8 cellular contexts compared by ENCODE assay signal in the genomic region with DNA sequence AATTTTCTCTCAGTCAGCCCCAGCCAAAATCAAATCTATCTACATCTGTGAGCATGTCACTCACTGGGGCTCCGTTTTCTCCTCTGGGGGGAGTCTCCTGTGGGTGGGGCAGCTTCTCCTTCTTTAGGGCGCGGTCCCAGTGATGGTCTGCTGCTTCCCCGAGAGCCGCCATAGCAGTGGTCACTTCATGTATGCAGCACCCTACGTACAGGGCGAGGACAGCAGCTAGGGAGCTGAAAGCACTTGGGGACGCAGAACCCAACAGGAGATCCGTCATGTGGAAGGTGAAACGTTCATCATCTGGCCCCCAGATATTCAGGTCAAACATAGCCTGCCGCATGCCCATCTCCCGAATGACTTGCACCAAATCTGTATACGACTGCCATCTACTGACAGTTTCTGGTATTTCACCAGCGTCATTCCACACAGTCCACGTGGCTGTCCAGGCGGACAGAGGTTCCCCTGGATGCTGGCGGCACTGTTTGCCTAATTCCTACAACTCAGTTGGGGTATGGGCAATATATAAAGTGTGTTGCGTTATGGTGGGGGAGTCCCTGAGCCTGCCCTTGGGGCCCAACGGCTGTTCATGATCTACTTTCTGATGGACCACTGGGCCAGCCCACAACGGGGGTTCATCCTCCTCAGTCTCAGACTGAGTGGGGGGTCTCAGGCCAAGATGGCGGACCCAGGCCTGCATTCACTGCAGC.
A peak's percentile ranks its signal among the peaks of the same experiment; 100 is the strongest.
DNase-seq lines count a peak whose midpoint lies in the region; ATAC-seq and TF ChIP-seq lines count a peak whose summit lies in the region.

No MANE protein-coding gene starts in this region.

- 83 to 84% methylated on average over 16 to 21 of the region's 21 CpGs for WGBS in upper lobe of left lung, 2 donors

- intact Hi-C loops in Calu3 (cut with micrococcal nuclease; ENCODE audit: unreplicated experiment) = loop anchor here (10.0 kb wide), 3 partner anchors 409 to 799 kb away; a partner anchor contains a TSS
- intact Hi-C loops in HCT116 (cut with micrococcal nuclease) = no loop called here
- intact Hi-C loops in cardiac septum (cut with DNase I) = no loop called here
- intact Hi-C loops in activated naive CD4-positive, alpha-beta T cell treated with anti-CD3 and anti-CD28 coated beads for 36 hours (cut with micrococcal nuclease) = no loop called here

- no peak overlapping the region for H3K4me3 Mint-ChIP-seq in Calu3 (ENCODE audit: low read depth, unreplicated experiment)
- no peak overlapping the region for H3K4me3 Mint-ChIP-seq in activated naive CD4-positive, alpha-beta T cell treated with anti-CD3 and anti-CD28 coated beads for 36 hours

- TF ChIP-seq CTCF in Calu3 (IDR thresholded peaks at IDR 0.05; ENCODE audit: unreplicated experiment) (peak; percentile 50), HCT116 (IDR thresholded peaks at IDR 0.05 in 2 of 3, conservative IDR thresholded peaks at IDR 0.05 in 1 of 3; ENCODE audit: borderline replicate concordance in 1 of 3, insufficient read depth in 1 of 3, low read depth in 2 of 3, low read length in 2 of 3) (peak in 2 of 3 experiments; percentile 50 to 62; a peak in 4 of 6 replicates), RWPE1 (conservative IDR thresholded peaks at IDR 0.05; ENCODE audit: low read depth) (peak; percentile 33; the same call in 1 of the 2 replicates), upper lobe of left lung (IDR thresholded peaks at IDR 0.05) (peak in 5 of 6 experiments; percentile 23 to 63 (median 36))

- no peaks in the 10 kb centered on the region for H4K20me1 ChIP-seq in HCT116 (ENCODE audit: insufficient read depth)

- TF ChIP-seq POLR2A in HCT116 (IDR thresholded peaks at IDR 0.05; ENCODE audit: borderline replicate concordance, extremely low read depth, insufficient read depth, insufficient read length) (no peak), upper lobe of left lung (IDR thresholded peaks at IDR 0.05) (no peak)

- H3K27ac Mint-ChIP-seq in Calu3 (ENCODE audit: unreplicated experiment) = no peak overlapping the region
- no peak overlapping the region for H3K27ac Mint-ChIP-seq in activated naive CD4-positive, alpha-beta T cell treated with anti-CD3 and anti-CD28 coated beads for 36 hours

- H3K79me2 ChIP-seq in HCT116 (ENCODE audit: insufficient read depth, low read length) = no peaks in the 10 kb centered on the region

- BruUV-seq in Calu3 (replicated peaks; lab: Mats Ljungman, UMichigan) = no TSS peak
- no TSS peak for BruUV-seq in HCT116 (replicated peaks; lab: Mats Ljungman, UMichigan)

- H3K4me3 ChIP-seq in HCT116 (replicated peaks in 1 of 2; ENCODE audit: low read depth in 1 of 2, low read length in 2 of 2) (no peak overlapping the region), upper lobe of left lung (no peak overlapping the region)

- H3K4me2 ChIP-seq in HCT116 (ENCODE audit: low read length) = no peak overlapping the region

- H2AFZ ChIP-seq in HCT116 (ENCODE audit: low read depth, low read length, poor library complexity, severe bottlenecking) = no peak overlapping the region

- peak; percentile 57 for DNase-seq in Calu3
- peak; percentile 35 for DNase-seq in HCT116 (ENCODE audit: low read depth, low spot score)
- no peak for DNase-seq in RWPE1 (ENCODE audit: low spot score)
- peak; percentile 68 for DNase-seq in cardiac septum (ENCODE audit: low spot score)
- DNase-seq in upper lobe of left lung = no peak
- DNase-seq in RKO (ENCODE audit: low spot score) = no peak
- no peak for DNase-seq in NCI-H2107 (lab: John Stamatoyannopoulos, UW)
- DNase-seq in activated naive CD4-positive, alpha-beta T cell treated with anti-CD3 and anti-CD28 coated beads for 36 hours = no peak

- no peaks in the 10 kb centered on the region for H3K27me3 Mint-ChIP-seq in Calu3 (ENCODE audit: unreplicated experiment)
- no peaks in the 10 kb centered on the region for H3K27me3 Mint-ChIP-seq in activated naive CD4-positive, alpha-beta T cell treated with anti-CD3 and anti-CD28 coated beads for 36 hours (ENCODE audit: low read depth)

- no peak overlapping the region for H3K9ac ChIP-seq in HCT116 (ENCODE audit: low read length)

- no peak for TF ChIP-seq EP300 in upper lobe of left lung (IDR thresholded peaks at IDR 0.05)

- peaks cover 3 to 5% of the 10 kb centered on the region in 2 experiments; a peak in 1 of 4 replicates for H3K9me3 ChIP-seq in HCT116 (ENCODE audit: control insufficient read depth in 1 of 2, insufficient read depth in 1 of 2, low read depth in 1 of 2, low read length in 2 of 2)
- H3K9me3 ChIP-seq in upper lobe of left lung = peaks cover 0 to 4% (median 0%) of the 10 kb centered on the region in 4 donors

- peaks cover 27% of the 10 kb centered on the region for H3K4me1 Mint-ChIP-seq in Calu3 (ENCODE audit: low read depth, unreplicated experiment)
- H3K4me1 Mint-ChIP-seq in activated naive CD4-positive, alpha-beta T cell treated with anti-CD3 and anti-CD28 coated beads for 36 hours (ENCODE audit: low read depth) = no peaks in the 10 kb centered on the region

- H3K9me3 Mint-ChIP-seq in Calu3 (ENCODE audit: low read depth, unreplicated experiment) = no peaks in the 10 kb centered on the region
- peaks cover 7% of the 10 kb centered on the region for H3K9me3 Mint-ChIP-seq in activated naive CD4-positive, alpha-beta T cell treated with anti-CD3 and anti-CD28 coated beads for 36 hours

- peaks cover 0 to 4% of the 10 kb centered on the region in 2 experiments; a peak in 1 of 4 replicates for H3K4me1 ChIP-seq in HCT116 (ENCODE audit: control insufficient read depth in 1 of 2, insufficient read depth in 2 of 2, low read length in 2 of 2)
- H3K4me1 ChIP-seq in upper lobe of left lung = no peaks in the 10 kb centered on the region

- H3K9me2 ChIP-seq in HCT116 (ENCODE audit: insufficient read depth) = no peaks in the 10 kb centered on the region

- ATAC-seq in HCT116 = peak; percentile 86
- ATAC-seq in upper lobe of left lung (ENCODE audit: low FRiP score in 2 of 2) = peak; percentile 43 to 60

- H3K36me3 ChIP-seq in HCT116 (ENCODE audit: control insufficient read depth in 1 of 2, insufficient read depth in 2 of 2, low read length in 2 of 2) (no peaks in the 10 kb centered on the region), upper lobe of left lung (no peaks in the 10 kb centered on the region)

- RAD21 ChIA-PET in HCT116 (lab: Charles Lee; ENCODE audit: low non-redundant PET in 1 of 2, low total read pairs in 2 of 2, uncharacterized antibody in 2 of 2, unreplicated experiment in 2 of 2) = no interaction called here

- POLR2A ChIA-PET in HCT116 (lab: Charles Lee) = no interaction called here
- POLR2A ChIA-PET in RWPE1 (lab: Yijun Ruan, JAX; ENCODE audit: low non-redundant PET) = no interaction called here

- peaks cover 19% of the 10 kb centered on the region for H3K36me3 Mint-ChIP-seq in Calu3 (ENCODE audit: insufficient read depth, unreplicated experiment)
- H3K36me3 Mint-ChIP-seq in activated naive CD4-positive, alpha-beta T cell treated with anti-CD3 and anti-CD28 coated beads for 36 hours (ENCODE audit: low read depth) = no peaks in the 10 kb centered on the region

- CTCF ChIA-PET in Calu3 (lab: Charles Lee) = interaction anchor here (1.4 kb wide), 1 partner anchor 421 kb away, joined by 4 read pairs; no protein-coding TSS in a partner anchor
- CTCF ChIA-PET in HCT116 (lab: Charles Lee) = no interaction called here
- CTCF ChIA-PET in RWPE1 (lab: Yijun Ruan, JAX) = no interaction called here
- CTCF ChIA-PET in activated naive CD4-positive, alpha-beta T cell treated with anti-CD3 and anti-CD28 coated beads for 36 hours (lab: Charles Lee) = interaction anchor here (1.2 kb wide), 1 partner anchor 17 kb away, joined by 4 read pairs; no protein-coding TSS in a partner anchor

- TF ChIP-seq RAD21 in HCT116 (IDR thresholded peaks at IDR 0.05; ENCODE audit: low read depth) = peak; percentile 52

- H3K27ac ChIP-seq in HCT116 (ENCODE audit: low read depth, low read length) = no peak overlapping the region
- no peak overlapping the region for H3K27ac ChIP-seq in RWPE1
- H3K27ac ChIP-seq in upper lobe of left lung = no peak overlapping the region

- H3K27me3 ChIP-seq in HCT116 (ENCODE audit: insufficient read depth, low read length) (no peaks in the 10 kb centered on the region), upper lobe of left lung (no peaks in the 10 kb centered on the region)

TF ChIP-seq in HCT116, 20 proteins besides CTCF, POLR2A, EP300 and RAD21 (continues in another document):
- TF ChIP-seq YY1 (IDR thresholded peaks at IDR 0.05; ENCODE audit: extremely low read depth, insufficient replicate concordance, low read depth, low read length) (no peak), CEBPB (IDR thresholded peaks at IDR 0.05; ENCODE audit: low read depth) (no peak), EZH2 (IDR thresholded peaks at IDR 0.05) (no peak), SRF (IDR thresholded peaks at IDR 0.05; ENCODE audit: low read depth) (no peak)
- TF ChIP-seq, protein P1, sequence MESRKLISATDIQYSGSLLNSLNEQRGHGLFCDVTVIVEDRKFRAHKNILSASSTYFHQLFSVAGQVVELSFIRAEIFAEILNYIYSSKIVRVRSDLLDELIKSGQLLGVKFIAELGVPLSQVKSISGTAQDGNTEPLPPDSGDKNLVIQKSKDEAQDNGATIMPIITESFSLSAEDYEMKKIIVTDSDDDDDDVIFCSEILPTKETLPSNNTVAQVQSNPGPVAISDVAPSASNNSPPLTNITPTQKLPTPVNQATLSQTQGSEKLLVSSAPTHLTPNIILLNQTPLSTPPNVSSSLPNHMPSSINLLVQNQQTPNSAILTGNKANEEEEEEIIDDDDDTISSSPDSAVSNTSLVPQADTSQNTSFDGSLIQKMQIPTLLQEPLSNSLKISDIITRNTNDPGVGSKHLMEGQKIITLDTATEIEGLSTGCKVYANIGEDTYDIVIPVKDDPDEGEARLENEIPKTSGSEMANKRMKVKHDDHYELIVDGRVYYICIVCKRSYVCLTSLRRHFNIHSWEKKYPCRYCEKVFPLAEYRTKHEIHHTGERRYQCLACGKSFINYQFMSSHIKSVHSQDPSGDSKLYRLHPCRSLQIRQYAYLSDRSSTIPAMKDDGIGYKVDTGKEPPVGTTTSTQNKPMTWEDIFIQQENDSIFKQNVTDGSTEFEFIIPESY (IDR thresholded peaks at IDR 0.05; ENCODE audit: extremely low read depth, insufficient replicate concordance, low read length) = no peak

Comparison
In these comparisons a context has a peak if more than half of its experiments do, and no peak if none do; other contexts are left out.
1. DNase-seq: peak in Calu3 (single experiment), HCT116 (single experiment) and cardiac septum (single experiment); none in RWPE1 (single experiment), upper lobe of left lung (0 of 2), RKO (single experiment), NCI-H2107 (single experiment) and activated naive CD4-positive, alpha-beta T cell treated with anti-CD3 and anti-CD28 coated beads for 36 hours (single experiment).
2. CTCF ChIA-PET loops: an anchor here in Calu3 (1.4 kb wide) and activated naive CD4-positive, alpha-beta T cell treated with anti-CD3 and anti-CD28 coated beads for 36 hours (1.2 kb wide); none called in HCT116 and RWPE1.
3. Peak in every context shown above with its lines, with median percentiles within 50 percentile points of each other: CTCF ChIP-seq.